2 cellular contexts compared by ENCODE assay signal in genomic region chr9:124503713-124504529, GRCh38.
TF ChIP-seq lines count a peak whose summit lies in the region.

No MANE protein-coding gene starts in this region.

TF ChIP-seq in GM12891, 5 proteins besides CTCF, POLR2A, EP300 and RAD21:
- TF ChIP-seq TAF1 (IDR thresholded peaks at IDR 0.05; ENCODE audit: low read depth, low read length) (no peak), SPI1 (IDR thresholded peaks at IDR 0.05; ENCODE audit: low read depth, low read length) (no peak), POU2F2 (IDR thresholded peaks at IDR 0.05; ENCODE audit: low read depth, low read length) (no peak), PAX5 (IDR thresholded peaks at IDR 0.05; ENCODE audit: insufficient read depth, low read length, severe bottlenecking) (no peak), POLR2AphosphoS5 (IDR thresholded peaks at IDR 0.05; ENCODE audit: low read depth, low read length) (no peak)

TF ChIP-seq in K562, 482 proteins besides CTCF, POLR2A, EP300 and RAD21:
- no peak for TF ChIP-seq NR0B1 (IDR thresholded peaks at IDR 0.05; ENCODE audit: partially characterized antibody)
- peak; percentile 0; the same call in 1 of the 2 replicates for TF ChIP-seq ZBTB7A (IDR thresholded peaks at IDR 0.05; ENCODE audit: borderline replicate concordance, control insufficient read depth, low read depth, low read length)
- TF ChIP-seq, protein P1, sequence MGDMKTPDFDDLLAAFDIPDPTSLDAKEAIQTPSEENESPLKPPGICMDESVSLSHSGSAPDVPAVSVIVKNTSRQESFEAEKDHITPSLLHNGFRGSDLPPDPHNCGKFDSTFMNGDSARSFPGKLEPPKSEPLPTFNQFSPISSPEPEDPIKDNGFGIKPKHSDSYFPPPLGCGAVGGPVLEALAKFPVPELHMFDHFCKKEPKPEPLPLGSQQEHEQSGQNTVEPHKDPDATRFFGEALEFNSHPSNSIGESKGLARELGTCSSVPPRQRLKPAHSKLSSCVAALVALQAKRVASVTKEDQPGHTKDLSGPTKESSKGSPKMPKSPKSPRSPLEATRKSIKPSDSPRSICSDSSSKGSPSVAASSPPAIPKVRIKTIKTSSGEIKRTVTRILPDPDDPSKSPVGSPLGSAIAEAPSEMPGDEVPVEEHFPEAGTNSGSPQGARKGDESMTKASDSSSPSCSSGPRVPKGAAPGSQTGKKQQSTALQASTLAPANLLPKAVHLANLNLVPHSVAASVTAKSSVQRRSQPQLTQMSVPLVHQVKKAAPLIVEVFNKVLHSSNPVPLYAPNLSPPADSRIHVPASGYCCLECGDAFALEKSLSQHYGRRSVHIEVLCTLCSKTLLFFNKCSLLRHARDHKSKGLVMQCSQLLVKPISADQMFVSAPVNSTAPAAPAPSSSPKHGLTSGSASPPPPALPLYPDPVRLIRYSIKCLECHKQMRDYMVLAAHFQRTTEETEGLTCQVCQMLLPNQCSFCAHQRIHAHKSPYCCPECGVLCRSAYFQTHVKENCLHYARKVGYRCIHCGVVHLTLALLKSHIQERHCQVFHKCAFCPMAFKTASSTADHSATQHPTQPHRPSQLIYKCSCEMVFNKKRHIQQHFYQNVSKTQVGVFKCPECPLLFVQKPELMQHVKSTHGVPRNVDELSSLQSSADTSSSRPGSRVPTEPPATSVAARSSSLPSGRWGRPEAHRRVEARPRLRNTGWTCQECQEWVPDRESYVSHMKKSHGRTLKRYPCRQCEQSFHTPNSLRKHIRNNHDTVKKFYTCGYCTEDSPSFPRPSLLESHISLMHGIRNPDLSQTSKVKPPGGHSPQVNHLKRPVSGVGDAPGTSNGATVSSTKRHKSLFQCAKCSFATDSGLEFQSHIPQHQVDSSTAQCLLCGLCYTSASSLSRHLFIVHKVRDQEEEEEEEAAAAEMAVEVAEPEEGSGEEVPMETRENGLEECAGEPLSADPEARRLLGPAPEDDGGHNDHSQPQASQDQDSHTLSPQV (IDR thresholded peaks at IDR 0.05), result no peak
- no peak for TF ChIP-seq SPI1 (IDR thresholded peaks at IDR 0.05; ENCODE audit: borderline replicate concordance, low read depth, low read length)
- TF ChIP-seq POLR3A (IDR thresholded peaks at IDR 0.05; ENCODE audit: borderline replicate concordance, extremely low read depth, insufficient read depth, insufficient read length), result no peak
- TF ChIP-seq SMARCA5 (IDR thresholded peaks at IDR 0.05), result no peak
- no peak for TF ChIP-seq EP400 (IDR thresholded peaks at IDR 0.05)
